ENCODE assay signal across 17 cellular contexts in the genomic region with DNA sequence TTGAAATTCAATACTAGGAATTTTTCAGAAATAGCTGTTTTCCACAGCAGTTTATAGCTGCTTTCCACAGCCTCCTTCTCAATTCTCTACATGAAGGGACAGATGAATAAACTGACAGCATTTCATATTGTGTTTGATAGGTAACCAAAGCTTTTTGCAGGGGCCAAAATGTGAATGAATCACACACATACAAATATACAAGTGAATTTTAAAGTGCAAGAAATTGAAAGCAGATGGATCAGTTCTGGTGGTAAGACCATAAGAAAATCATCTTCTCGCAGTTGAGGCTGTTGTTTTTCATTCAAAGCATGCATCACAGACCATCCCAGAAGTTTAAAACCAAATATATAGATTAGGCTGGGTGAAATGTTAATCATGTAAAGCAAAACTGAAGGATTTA.
DNase-seq lines count a peak whose midpoint lies in the region; ATAC-seq and TF ChIP-seq lines count a peak whose summit lies in the region.
"Had no signal": no experiment of that assay in that cellular context is flagged by ENCODE, and none has a peak within 500 bp of the region (broad histone marks: within the 10 kb centered on the region; RNA-seq: fewer than 3 reads in every experiment).

No MANE protein-coding gene starts in this region.

- TF ChIP-seq CTCF in fibroblast of mammary gland (conservative IDR thresholded peaks at IDR 0.05; ENCODE audit: control insufficient read depth, insufficient read depth, low read depth, low read length) (no peak), foreskin fibroblast (IDR thresholded peaks at IDR 0.05; ENCODE audit: low read depth, low read length) (no peak)
- TF ChIP-seq CTCF in CD4-positive, alpha-beta T cell (IDR thresholded peaks at IDR 0.05) = no peak

- no peaks in the 10 kb centered on the region for H3K36me3 ChIP-seq in adipocyte (ENCODE audit: control insufficient read depth, insufficient read depth, low read length, severe bottlenecking)
- H3K36me3 ChIP-seq in CD8-positive, alpha-beta memory T cell (ENCODE audit: insufficient read depth, low read length) = no peaks in the 10 kb centered on the region

- intact Hi-C loops in CD4-positive, alpha-beta T cell (cut with DNase I, micrococcal nuclease) = no loop called here
- intact Hi-C loops in sciatic nerve (cut with DNase I) = no loop called here

- POLR2A ChIA-PET in CD4-positive, alpha-beta T cell (lab: Charles Lee) = no interaction called here
- POLR2A ChIA-PET in CD8-positive, alpha-beta memory T cell (lab: Charles Lee) = no interaction called here

- peaks cover 22% of the 10 kb centered on the region for H3K4me1 ChIP-seq in adipocyte (ENCODE audit: control insufficient read depth, insufficient read depth, low read length)
- H3K4me1 ChIP-seq in CD8-positive, alpha-beta memory T cell (ENCODE audit: insufficient read depth, low read length) = no peaks in the 10 kb centered on the region

- H3K27ac ChIP-seq in CD4-positive, alpha-beta T cell (ENCODE audit: low read depth, low read length) = no peak overlapping the region
- no peak overlapping the region for H3K27ac ChIP-seq in CD8-positive, alpha-beta memory T cell (ENCODE audit: low read depth, low read length)

- CTCF ChIA-PET in CD4-positive, alpha-beta T cell (lab: Charles Lee) = no interaction called here
- CTCF ChIA-PET in CD8-positive, alpha-beta memory T cell (lab: Charles Lee) = no interaction called here

- no peaks in the 10 kb centered on the region for H3K27me3 ChIP-seq in adipocyte (replicated peaks; ENCODE audit: control insufficient read depth, insufficient read depth, low read length)
- no peaks in the 10 kb centered on the region for H3K27me3 ChIP-seq in CD4-positive, alpha-beta T cell (ENCODE audit: control insufficient read depth, insufficient read depth, low read length)
- H3K27me3 ChIP-seq in CD8-positive, alpha-beta memory T cell (ENCODE audit: insufficient read depth, low read length, poor library complexity, severe bottlenecking) = no peaks in the 10 kb centered on the region

- ATAC-seq in CD4-positive, alpha-beta T cell (ENCODE audit: poor library complexity) = no peak
- ATAC-seq in sciatic nerve (no peak), GM19351 (IDR thresholded peaks at IDR 0.05; ENCODE audit: unreplicated experiment) (no peak)
- ATAC-seq: CD8-positive, alpha-beta T cell; GM12878; GM23338; HCT116 had no signal

- no peaks in the 10 kb centered on the region for H3K36me3 Mint-ChIP-seq in CD4-positive, alpha-beta T cell (ENCODE audit: low read depth)
- no peaks in the 10 kb centered on the region for H3K36me3 Mint-ChIP-seq in CD8-positive, alpha-beta memory T cell
- H3K36me3 Mint-ChIP-seq: CD8-positive, alpha-beta T cell had no signal

- DNase-seq in adipocyte (ENCODE audit: low read depth) (peak; percentile 19), fibroblast of mammary gland (ENCODE audit: low read depth) (peak; percentile 32), foreskin fibroblast (peak; percentile 12 to 59), sciatic nerve (ENCODE audit: low spot score) (no peak)
- no peak for DNase-seq in CD4-positive, alpha-beta T cell
- DNase-seq in CD8-positive, alpha-beta memory T cell = no peak
- DNase-seq: C1 segment of cervical spinal cord; CD8-positive, alpha-beta T cell; DMS 273 treated with DMSO at 0.1 percent for 48 hours; DMS79; EL; GDM1; H9 had no signal

- no peak overlapping the region for H3K4me3 ChIP-seq in adipocyte (ENCODE audit: low read length)
- H3K4me3 ChIP-seq in fibroblast of mammary gland (ENCODE audit: control insufficient read depth, low read depth, low read length) = no peak overlapping the region
- no peak overlapping the region for H3K4me3 ChIP-seq in foreskin fibroblast (ENCODE audit: low read depth in 1 of 2, low read length in 2 of 2)
- H3K4me3 ChIP-seq in CD8-positive, alpha-beta memory T cell (ENCODE audit: low read length) = no peak overlapping the region
- H3K4me3 ChIP-seq: GM12878, GM23338 had no signal

- peaks cover 11% of the 10 kb centered on the region for H3K9me3 Mint-ChIP-seq in CD4-positive, alpha-beta T cell
- peaks cover 2 to 20% (median 12%) of the 10 kb centered on the region in 5 donors for H3K9me3 Mint-ChIP-seq in CD8-positive, alpha-beta memory T cell

- no peak overlapping the region for H3K9ac ChIP-seq in adipocyte (ENCODE audit: low read length)

- H3K4me1 Mint-ChIP-seq in CD4-positive, alpha-beta T cell (ENCODE audit: low read depth) = no peaks in the 10 kb centered on the region
- H3K4me1 Mint-ChIP-seq in CD8-positive, alpha-beta memory T cell = no peaks in the 10 kb centered on the region
- H3K4me1 Mint-ChIP-seq: GM23338, H9 had no signal

- H3K4me3 Mint-ChIP-seq in CD4-positive, alpha-beta T cell = no peak overlapping the region
- no peak overlapping the region for H3K4me3 Mint-ChIP-seq in CD8-positive, alpha-beta memory T cell
- H3K4me3 Mint-ChIP-seq: CD8-positive, alpha-beta T cell; GM23338; H9 had no signal

- H3K9me3 ChIP-seq in adipocyte (ENCODE audit: control insufficient read depth, low read length) = no peaks in the 10 kb centered on the region
- H3K9me3 ChIP-seq in CD4-positive, alpha-beta T cell (ENCODE audit: control insufficient read depth, low read length) = no peaks in the 10 kb centered on the region
- H3K9me3 ChIP-seq in CD8-positive, alpha-beta memory T cell (ENCODE audit: low read length) = no peaks in the 10 kb centered on the region

- H3K27ac Mint-ChIP-seq in CD4-positive, alpha-beta T cell = no peak overlapping the region
- no peak overlapping the region for H3K27ac Mint-ChIP-seq in CD8-positive, alpha-beta memory T cell
- H3K27ac Mint-ChIP-seq: CD8-positive, alpha-beta T cell; GM23338; H9 had no signal

- H3K27me3 Mint-ChIP-seq in CD4-positive, alpha-beta T cell = no peaks in the 10 kb centered on the region
- H3K27me3 Mint-ChIP-seq in CD8-positive, alpha-beta memory T cell = no peaks in the 10 kb centered on the region

Comparison
In these comparisons a context has a peak if more than half of its experiments do, and no peak if none do; other contexts are left out.
1. DNase-seq: peak in adipocyte (single experiment), fibroblast of mammary gland (single experiment) and foreskin fibroblast (2 of 2); none in CD4-positive, alpha-beta T cell (0 of 10), sciatic nerve (single experiment) and CD8-positive, alpha-beta memory T cell (0 of 5).